In genomic region chr1:82962658-82963057, GRCh38 we compare ENCODE assay signal across 21 cellular contexts.
DNase-seq lines count a peak whose midpoint lies in the region; ATAC-seq, FAIRE-seq and TF ChIP-seq lines count a peak whose summit lies in the region.
"Had no signal": no experiment of that assay in that cellular context is flagged by ENCODE, and none has a peak within 500 bp of the region (broad histone marks: within the 10 kb centered on the region; RNA-seq: fewer than 3 reads in every experiment).

No MANE protein-coding gene starts in this region.

- no peak for ATAC-seq in GM21447 (IDR thresholded peaks at IDR 0.05; ENCODE audit: unreplicated experiment)
- ATAC-seq: CD8-positive, alpha-beta T cell had no signal

- H3K9me3 ChIP-seq in NT2/D1 (ENCODE audit: insufficient read depth, low read length) (0 out of 2 replicates have a peak, but pooled peaks cover 6% of the 10 kb centered on the region), endothelial cell of umbilical vein (replicated peaks; ENCODE audit: control insufficient read depth, insufficient read depth, low read length) (no peaks in the 10 kb centered on the region)
- H3K9me3 ChIP-seq: BE2C, BLaER1, Caco-2 had no signal

- peaks cover 10% of the 10 kb centered on the region for H3K4me1 Mint-ChIP-seq in chondrocyte (ENCODE audit: low read depth)
- H3K4me1 Mint-ChIP-seq: CD14-positive monocyte had no signal

- no peak overlapping the region for H3K27ac ChIP-seq in endothelial cell of umbilical vein (ENCODE audit: insufficient read depth, low read depth, low read length)
- H3K27ac ChIP-seq: BLaER1 had no signal

- no peaks in the 10 kb centered on the region for H3K9me3 Mint-ChIP-seq in chondrocyte (ENCODE audit: low read depth)
- H3K9me3 Mint-ChIP-seq: CD4-positive, alpha-beta T cell; CD8-positive, alpha-beta T cell had no signal

- no peak overlapping the region for H3K27ac Mint-ChIP-seq in chondrocyte (ENCODE audit: unreplicated experiment)
- H3K27ac Mint-ChIP-seq: CD14-positive monocyte; CD4-positive, alpha-beta T cell; CD8-positive, alpha-beta T cell had no signal

- peak; percentile 11 for DNase-seq in NT2/D1 (ENCODE audit: low read depth, low spot score)
- DNase-seq in endothelial cell of umbilical vein (ENCODE audit: low read depth, low spot score) = peak; percentile 17
- no peak for DNase-seq in chondrocyte (ENCODE audit: low spot score)
- DNase-seq in CD1c-positive myeloid dendritic cell (ENCODE audit: extremely low spot score) = no peak
- DNase-seq: 8988T; ACHN; BE2C; C1 segment of cervical spinal cord; Caco-2; Calu3; CD4-positive, alpha-beta T cell; CD8-positive, alpha-beta T cell; DMS79 treated with DMSO at 0.1 percent for 48 hours; GF-D8 had no signal

- intact Hi-C loops in endothelial cell of umbilical vein (cut with micrococcal nuclease) = no loop called here

- H2AFZ ChIP-seq in endothelial cell of umbilical vein (ENCODE audit: low read depth, low read length) = no peak overlapping the region

- H3K79me2 ChIP-seq in endothelial cell of umbilical vein (ENCODE audit: control insufficient read depth, insufficient read depth, low read length) = no peaks in the 10 kb centered on the region

- H3K36me3 ChIP-seq in NT2/D1 (ENCODE audit: insufficient read depth, insufficient read length, low read length) = no peaks in the 10 kb centered on the region
- H3K36me3 ChIP-seq in endothelial cell of umbilical vein (ENCODE audit: control insufficient read depth in 2 of 2, extremely low read depth in 1 of 2, insufficient read depth in 2 of 2, low read length in 2 of 2) = no peaks in the 10 kb centered on the region
- H3K36me3 ChIP-seq: BE2C, BLaER1 had no signal

- H3K9me1 ChIP-seq in endothelial cell of umbilical vein (replicated peaks; ENCODE audit: control insufficient read depth, extremely low read depth, insufficient read depth, low read length) = no peaks in the 10 kb centered on the region

- CTCF ChIA-PET in endothelial cell of umbilical vein (lab: Charles Lee) = interaction anchor here (1.2 kb wide), 1 partner anchor 9 kb away, joined by 5 read pairs; no protein-coding TSS in a partner anchor

- H3K4me3 Mint-ChIP-seq in chondrocyte (ENCODE audit: unreplicated experiment) = no peak overlapping the region
- H3K4me3 Mint-ChIP-seq: CD14-positive monocyte; CD4-positive, alpha-beta T cell; CD8-positive, alpha-beta T cell had no signal

- no peaks in the 10 kb centered on the region for H4K20me1 ChIP-seq in endothelial cell of umbilical vein (replicated peaks; ENCODE audit: control insufficient read depth, extremely low read depth, insufficient read depth, low read length)
- H4K20me1 ChIP-seq: BLaER1 had no signal

- dilution Hi-C loops in endothelial cell of umbilical vein (cut with MboI; ENCODE audit: extremely low pct_ligation_motif_present, low sequenced_read_pairs) = no loop called here

- BruUV-seq in endothelial cell of umbilical vein (replicated peaks; lab: Mats Ljungman, UMichigan) = no TSS peak

- no peaks in the 10 kb centered on the region for H3K27me3 ChIP-seq in NT2/D1 (ENCODE audit: insufficient read depth, insufficient read length)
- H3K27me3 ChIP-seq in endothelial cell of umbilical vein (ENCODE audit: control insufficient read depth in 2 of 2, insufficient read depth in 2 of 2, low read length in 2 of 2) = no peaks in the 10 kb centered on the region
- H3K27me3 ChIP-seq: BE2C, BLaER1 had no signal

- no peaks in the 10 kb centered on the region for H3K36me3 Mint-ChIP-seq in chondrocyte (ENCODE audit: low read depth)
- H3K36me3 Mint-ChIP-seq: CD14-positive monocyte; CD8-positive, alpha-beta T cell had no signal

- H3K27me3 Mint-ChIP-seq in chondrocyte (ENCODE audit: low read depth) = no peaks in the 10 kb centered on the region
- H3K27me3 Mint-ChIP-seq: CD4-positive, alpha-beta T cell had no signal

- TF ChIP-seq CTCF in endothelial cell of umbilical vein (IDR thresholded peaks at IDR 0.05; ENCODE audit: extremely low read depth in 1 of 2, insufficient read depth in 1 of 2, low read depth in 1 of 2, low read length in 2 of 2) (no peak), chondrocyte (IDR thresholded peaks at IDR 0.05) (no peak)

- H3K9ac ChIP-seq in NT2/D1 (ENCODE audit: insufficient read length, low read depth) = no peak overlapping the region
- H3K9ac ChIP-seq in endothelial cell of umbilical vein (replicated peaks; ENCODE audit: extremely low read depth, insufficient read depth, low read length) = no peak overlapping the region
- H3K9ac ChIP-seq: BLaER1 had no signal

- no peaks in the 10 kb centered on the region for H3K4me1 ChIP-seq in NT2/D1 (ENCODE audit: insufficient read depth, insufficient read length)
- H3K4me1 ChIP-seq in endothelial cell of umbilical vein (ENCODE audit: control insufficient read depth, extremely low read depth, insufficient read depth, low read length) = peaks cover 7% of the 10 kb centered on the region
- H3K4me1 ChIP-seq: BE2C, BLaER1, Caco-2 had no signal

- TF ChIP-seq POLR2A in endothelial cell of umbilical vein (IDR thresholded peaks at IDR 0.05; ENCODE audit: low read depth, low read length) = no peak

- H3K4me3 ChIP-seq in NT2/D1 (ENCODE audit: insufficient read length, low read depth) (no peak overlapping the region), endothelial cell of umbilical vein (replicated peaks in 1 of 3; ENCODE audit: insufficient read depth in 1 of 3, low read depth in 1 of 3, low read length in 3 of 3) (no peak overlapping the region)
- H3K4me3 ChIP-seq: BLaER1 had no signal

- FAIRE-seq in endothelial cell of umbilical vein (lab: Jason Lieb, UNC) = peak; percentile 63
- FAIRE-seq: A204.1, D721Med, G401.6, GM12891 had no signal

- POLR2A ChIA-PET in endothelial cell of umbilical vein (lab: Charles Lee) = no interaction called here

- peak overlapping the region; percentile 31 for H3K4me2 ChIP-seq in endothelial cell of umbilical vein (ENCODE audit: insufficient read depth, low read length)
- H3K4me2 ChIP-seq: BLaER1 had no signal

TF ChIP-seq in endothelial cell of umbilical vein, 7 proteins besides CTCF, POLR2A, EP300 and RAD21:
- no peak for TF ChIP-seq FOS (IDR thresholded peaks at IDR 0.05; ENCODE audit: borderline replicate concordance, insufficient read depth, low read length)
- TF ChIP-seq GATA2 (IDR thresholded peaks at IDR 0.05; ENCODE audit: insufficient read depth, insufficient read length, low read depth, low read length) = peak; percentile 27
- no peak for TF ChIP-seq MYC (IDR thresholded peaks at IDR 0.05; ENCODE audit: low read depth, low read length)
- TF ChIP-seq POLR2AphosphoS5 (IDR thresholded peaks at IDR 0.05; ENCODE audit: insufficient read depth, low read depth, low read length) = no peak
- TF ChIP-seq MAX (IDR thresholded peaks at IDR 0.05; ENCODE audit: insufficient read depth, insufficient read length) = no peak

Comparison
In these comparisons a context has a peak if more than half of its experiments do, and no peak if none do; other contexts are left out.
1. DNase-seq: peak in NT2/D1 (single experiment) and endothelial cell of umbilical vein (single experiment); none in chondrocyte (single experiment) and CD1c-positive myeloid dendritic cell (single experiment).